In the genomic region with DNA sequence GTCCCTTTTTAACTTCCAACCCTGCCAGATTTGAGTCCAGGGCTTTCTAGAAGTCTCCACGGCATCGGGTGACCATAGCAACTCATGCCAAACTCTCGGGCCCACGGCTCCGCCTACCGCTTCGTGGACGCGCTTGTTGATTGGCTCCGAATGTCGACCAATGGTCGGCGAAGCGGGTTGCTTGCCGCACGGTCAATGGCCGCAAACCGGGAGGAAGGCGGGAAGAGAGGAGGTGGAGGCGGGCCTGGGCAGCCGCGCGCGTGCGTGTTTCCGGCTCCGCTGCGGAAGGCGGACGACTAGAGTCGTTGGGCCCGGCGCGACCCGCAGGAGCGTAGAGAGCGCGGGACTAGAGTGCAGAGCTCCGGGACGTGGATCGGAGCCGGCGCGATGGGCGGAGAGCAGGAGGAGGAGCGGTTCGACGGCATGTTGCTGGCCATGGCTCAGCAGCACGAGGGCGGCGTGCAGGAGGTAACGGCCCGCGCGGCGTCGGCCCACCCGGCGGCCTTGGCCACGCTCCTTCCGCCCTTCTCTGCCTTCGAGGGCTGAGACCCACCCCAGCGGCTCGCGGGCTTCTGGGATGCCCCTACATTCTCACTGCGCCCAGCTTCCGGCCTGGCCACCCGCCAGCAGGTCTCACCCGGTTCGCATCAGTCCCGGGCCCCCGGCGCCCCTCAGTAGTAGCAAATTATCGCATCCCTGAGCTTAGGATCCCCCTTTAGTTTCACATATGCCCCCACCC, we compare ENCODE assay signal across 8 cellular contexts. TPM values are rescaled to one million over a fixed set of nuclear protein-coding genes. Genes with fewer than 3 reads are reported as not detected.
DNase-seq lines count a peak whose midpoint lies in the region; ATAC-seq, FAIRE-seq and TF ChIP-seq lines count a peak whose summit lies in the region.

TSS of gene NUDC (plus strand) at position 282 of the 739 bp plus-strand sequence. CDS start at position 388, 106 bp downstream.

- H3K36me3 ChIP-seq in ascending aorta (peaks cover 27% of the 10 kb centered on the region in 2 donors), right atrium auricular region (peaks cover 25% of the 10 kb centered on the region), psoas muscle (ENCODE audit: insufficient read depth in 1 of 2, low read depth in 1 of 2) (peaks cover 5 to 41% of the 10 kb centered on the region in 2 donors)

- intact Hi-C loops in ascending aorta (cut with DNase I) (loop anchor here (1.0 to 5.0 kb wide), 2 partner anchors 21 to 71 kb away; partner anchors contain the start of genes GPATCH3 and TRNP1), psoas muscle (cut with DNase I) (no loop called here)

- H3K27ac ChIP-seq in ascending aorta (peak within 1 kb of the TSS; percentile 85 to 93), right atrium auricular region (peak within 1 kb of the TSS; percentile 76 to 94), psoas muscle (peak within 1 kb of the TSS; percentile 94)

- peaks cover 31% of the 10 kb centered on the region for H3K4me1 Mint-ChIP-seq in T-helper 2 cell treated with Interferon-gamma antibody and Interleukin-4, amounts not matched to agents 5 μg/mL and 100 μg/mL, for 36 hours (ENCODE audit: low read depth)

- DNase-seq in NCI-H1930 (lab: John Stamatoyannopoulos, UW) (peak; percentile 92 to 96), ascending aorta (ENCODE audit: low spot score in 2 of 2) (peak; percentile 82 to 98), right atrium auricular region (ENCODE audit: low spot score) (peak; percentile 97), psoas muscle (peak; percentile 97 to 98), urothelium cell line (ENCODE audit: low spot score) (peak; percentile 98)
- DNase-seq in T-helper 2 cell treated with Interferon-gamma antibody and Interleukin-4, amounts not matched to agents 5 μg/mL and 100 μg/mL, for 36 hours (ENCODE audit: low spot score) = peak; percentile 96

- FAIRE-seq in urothelium cell line (lab: Jason Lieb, UNC) = peak; percentile 97

- peak within 1 kb of the TSS; percentile 94 for H3K4me3 Mint-ChIP-seq in T-helper 2 cell treated with Interferon-gamma antibody and Interleukin-4, amounts not matched to agents 5 μg/mL and 100 μg/mL, for 36 hours

- H3K27ac Mint-ChIP-seq in T-helper 2 cell treated with Interferon-gamma antibody and Interleukin-4, amounts not matched to agents 5 μg/mL and 100 μg/mL, for 36 hours = peak within 1 kb of the TSS; percentile 96

- H3K9me3 ChIP-seq in ascending aorta = no peaks in the 10 kb centered on the region
- no peaks in the 10 kb centered on the region for H3K9me3 ChIP-seq in right atrium auricular region
- H3K9me3 ChIP-seq in psoas muscle = no peaks in the 10 kb centered on the region

- peaks cover 7 to 18% of the 10 kb centered on the region in 2 donors for H3K4me1 ChIP-seq in ascending aorta
- peaks cover 0 to 25% of the 10 kb centered on the region in 2 donors for H3K4me1 ChIP-seq in right atrium auricular region
- peaks cover 17% of the 10 kb centered on the region for H3K4me1 ChIP-seq in psoas muscle

- 0 to 1% (median 1%) methylated on average over 60 to 74 of the region's 74 CpGs for WGBS in psoas muscle, 3 donors

- no peaks in the 10 kb centered on the region for H3K9me3 Mint-ChIP-seq in T-helper 2 cell treated with Interferon-gamma antibody and Interleukin-4, amounts not matched to agents 5 μg/mL and 100 μg/mL, for 36 hours

- ATAC-seq in GM18502 (IDR thresholded peaks at IDR 0.05; ENCODE audit: poor library complexity, unreplicated experiment) = peak; percentile 97
- peak; percentile 96 for ATAC-seq in HG02970 (IDR thresholded peaks at IDR 0.05; ENCODE audit: low FRiP score, unreplicated experiment)
- ATAC-seq in psoas muscle = peak; percentile 98 to 99 (median 99)

- TF ChIP-seq CTCF in ascending aorta (IDR thresholded peaks at IDR 0.05) = no peak
- no peak for TF ChIP-seq CTCF in right atrium auricular region (IDR thresholded peaks at IDR 0.05)
- TF ChIP-seq CTCF in psoas muscle (IDR thresholded peaks at IDR 0.05) = no peak

- no peaks in the 10 kb centered on the region for H3K27me3 Mint-ChIP-seq in T-helper 2 cell treated with Interferon-gamma antibody and Interleukin-4, amounts not matched to agents 5 μg/mL and 100 μg/mL, for 36 hours (ENCODE audit: low read depth)

- H3K4me3 ChIP-seq in ascending aorta (peak within 1 kb of the TSS; percentile 77 to 85), right atrium auricular region (peak within 1 kb of the TSS; percentile 72 to 99), psoas muscle (peak within 1 kb of the TSS; percentile 100)

- H3K27me3 ChIP-seq in ascending aorta (no peaks in the 10 kb centered on the region), right atrium auricular region (no peaks in the 10 kb centered on the region), psoas muscle (ENCODE audit: insufficient read depth in 3 of 3, low read length in 2 of 3) (no peaks in the 10 kb centered on the region)

- H3K36me3 Mint-ChIP-seq in T-helper 2 cell treated with Interferon-gamma antibody and Interleukin-4, amounts not matched to agents 5 μg/mL and 100 μg/mL, for 36 hours (ENCODE audit: low read depth) = peaks cover 17% of the 10 kb centered on the region

RNA-seq across cellular contexts. Expression of gene NUDC, which starts in this region (rescaled TPM):
- 19.2 TPM for total RNA-seq in ascending aorta
- 10 to 100 TPM; 66.7 to 82.3 TPM for total RNA-seq in right atrium auricular region
- total RNA-seq in psoas muscle = 10 to 100 TPM; 55.7 to 65.5 (median 62.3) TPM
- 100 to 1,000 TPM in 1 of 3 donors, 10 to 100 TPM in 2; 77.7 to 105 (median 89.7) TPM for polyA plus RNA-seq in psoas muscle

Comparison
In these comparisons a context has a peak if more than half of its experiments do, and no peak if none do; other contexts are left out.
1. Peak in every context shown above with its lines: DNase-seq, ATAC-seq, H3K4me3 ChIP-seq and H3K27ac ChIP-seq.